Comparison of ENCODE assay signal across 8 cellular contexts in genomic region chr4:47122592-47123291, GRCh38.
A peak's percentile ranks its signal among the peaks of the same experiment; 100 is the strongest.
DNase-seq lines count a peak whose midpoint lies in the region; ATAC-seq and TF ChIP-seq lines count a peak whose summit lies in the region.

No MANE protein-coding gene starts in this region.

- H3K4me3 ChIP-seq in brain microvascular endothelial cell (ENCODE audit: low read depth, low read length) = no peak overlapping the region

- DNase-seq in AG08396 (ENCODE audit: low spot score) (peak; percentile 56), NCI-H1092 treated with DMSO at 0.1 percent for 48 hours (lab: John Stamatoyannopoulos, UW) (peak; percentile 45), T-cell (peak in 20 of 34 experiments; percentile 0 to 35 (median 12)), brain microvascular endothelial cell (peak; percentile 73), iPS-NIHi11 (ENCODE audit: low spot score) (peak; percentile 76)
- DNase-seq in stimulated activated CD4-positive, alpha-beta T cell treated with anti-CD3 and anti-CD28 coated beads, Interleukin-1b, Interleukin-23, amount 100 ng/mL, for 24 hours (ENCODE audit: low read depth in 4 of 4, low spot score in 1 of 4) = peak in 3 of 4 experiments; percentile 1 to 40 (median 5)

- H3K27ac Mint-ChIP-seq in T-cell = no peak overlapping the region

- no peak overlapping the region for H3K4me3 Mint-ChIP-seq in T-cell

- H3K9me3 Mint-ChIP-seq in T-cell = no peaks in the 10 kb centered on the region

- peak; percentile 90 for TF ChIP-seq CTCF in brain microvascular endothelial cell (IDR thresholded peaks at IDR 0.05; ENCODE audit: low read depth, low read length, missing control alignments)

- H3K4me1 Mint-ChIP-seq in T-cell = peaks cover 0 to 2% (median 0%) of the 10 kb centered on the region in 3 donors

- no peaks in the 10 kb centered on the region for H3K27me3 ChIP-seq in brain microvascular endothelial cell (replicated peaks)

- peaks cover 0 to 4% of the 10 kb centered on the region in 2 donors for H3K27me3 Mint-ChIP-seq in T-cell

- in situ Hi-C loops in brain microvascular endothelial cell (cut with HindIII; ENCODE audit: low pct_ligation_motif_present, low sequenced_read_pairs) = no loop called here

- no peak overlapping the region for H3K27ac ChIP-seq in brain microvascular endothelial cell

- POLR2A ChIA-PET in T-cell (lab: Charles Lee) = interaction anchor here in 1 of 2 donors (0.5 kb wide), 1 partner anchor 10 kb away, joined by 4 read pairs; no protein-coding TSS in a partner anchor

- no peaks in the 10 kb centered on the region for H3K36me3 ChIP-seq in brain microvascular endothelial cell (replicated peaks)

- H3K36me3 Mint-ChIP-seq in T-cell = no peaks in the 10 kb centered on the region

- peak; percentile 92 for ATAC-seq in GM18499 (IDR thresholded peaks at IDR 0.05; ENCODE audit: insufficient read depth, unreplicated experiment)
- ATAC-seq in HG02840 (IDR thresholded peaks at IDR 0.05; ENCODE audit: low FRiP score, unreplicated experiment) = peak; percentile 76
- peak in 1 of 4 experiments; percentile 39 for ATAC-seq in T-cell (replicated peaks in 1 of 4)

- CTCF ChIA-PET in T-cell (lab: Charles Lee) = interaction anchor here (0.5 to 1.9 kb wide), 11 partner anchors 11 to 785 kb away, joined by 3 to 7 read pairs (median 3); no protein-coding TSS in a partner anchor

Comparison
In these comparisons a context has a peak if more than half of its experiments do, and no peak if none do; other contexts are left out.
1. DNase-seq: peak in every context shown above with its lines; median percentile 76 in iPS-NIHi11; 73 in brain microvascular endothelial cell; 56 in AG08396; 45 in NCI-H1092 treated with DMSO at 0.1 percent for 48 hours; 12 in T-cell; 5 in stimulated activated CD4-positive, alpha-beta T cell treated with anti-CD3 and anti-CD28 coated beads, Interleukin-1b, Interleukin-23, amount 100 ng/mL, for 24 hours.